Comparison of ENCODE assay signal across 16 cellular contexts in genomic region chr9:131959887-131960286, GRCh38.
A peak's percentile ranks its signal among the peaks of the same experiment; 100 is the strongest.
DNase-seq lines count a peak whose midpoint lies in the region; ATAC-seq and TF ChIP-seq lines count a peak whose summit lies in the region.
"Had no signal": no experiment of that assay in that cellular context is flagged by ENCODE, and none has a peak within 500 bp of the region (broad histone marks: within the 10 kb centered on the region; RNA-seq: fewer than 3 reads in every experiment).

No MANE protein-coding gene starts in this region.

- H3K9me3 ChIP-seq in psoas muscle: no peaks in the 10 kb centered on the region
- no peaks in the 10 kb centered on the region for H3K9me3 ChIP-seq in CD8-positive, alpha-beta memory T cell (ENCODE audit: low read length)
- H3K9me3 ChIP-seq: Caco-2 had no signal

- intact Hi-C loops in left ventricle myocardium superior (cut with micrococcal nuclease): no loop called here
- intact Hi-C loops in left cardiac atrium (cut with DNase I): no loop called here
- intact Hi-C loops in dorsolateral prefrontal cortex (cut with DNase I): loop anchor here in 1 of 2 donors (5.0 to 10.0 kb wide), 2 partner anchors 55 to 107 kb away; no protein-coding TSS in a partner anchor
- intact Hi-C loops in psoas muscle (cut with DNase I): no loop called here

- CTCF ChIA-PET in CD8-positive, alpha-beta memory T cell (lab: Charles Lee): no interaction called here

- DNase-seq in left ventricle myocardium superior (no peak), left cardiac atrium (no peak), dorsolateral prefrontal cortex (no peak), psoas muscle (no peak), hypothalamus (lab: John Stamatoyannopoulos, UW) (no peak)
- no peak for DNase-seq in CD8-positive, alpha-beta memory T cell
- DNase-seq: C1 segment of cervical spinal cord; Caco-2; CD4-positive, alpha-beta memory T cell; DMS153; DND-41; H7; HCEC 1CT had no signal

- peaks cover 0 to 6% (median 3%) of the 10 kb centered on the region in 3 donors for H3K4me1 Mint-ChIP-seq in CD8-positive, alpha-beta memory T cell

- no peak overlapping the region for H3K4me3 Mint-ChIP-seq in CD8-positive, alpha-beta memory T cell
- H3K4me3 Mint-ChIP-seq: CD4-positive, alpha-beta memory T cell had no signal

- H3K27me3 Mint-ChIP-seq in CD8-positive, alpha-beta memory T cell: no peaks in the 10 kb centered on the region
- H3K27me3 Mint-ChIP-seq: CD4-positive, alpha-beta memory T cell had no signal

- no peaks in the 10 kb centered on the region for H3K27me3 ChIP-seq in dorsolateral prefrontal cortex
- H3K27me3 ChIP-seq in psoas muscle (ENCODE audit: insufficient read depth in 3 of 3, low read length in 2 of 3): no peaks in the 10 kb centered on the region
- H3K27me3 ChIP-seq in CD8-positive, alpha-beta memory T cell (ENCODE audit: insufficient read depth, low read length, poor library complexity, severe bottlenecking): no peaks in the 10 kb centered on the region

- H3K36me3 Mint-ChIP-seq in CD8-positive, alpha-beta memory T cell: peaks cover 4 to 41% (median 18%) of the 10 kb centered on the region in 3 donors

- ATAC-seq in left ventricle myocardium superior (peak; percentile 70), left cardiac atrium (no peak), psoas muscle (peak; percentile 23 to 44 (median 38)), GM21390 (IDR thresholded peaks at IDR 0.05; ENCODE audit: unreplicated experiment) (no peak)

- 39 to 51% (median 43%) methylated on average over 2 of the region's 2 CpGs for WGBS in psoas muscle, 3 donors

- no peak for TF ChIP-seq CTCF in dorsolateral prefrontal cortex (IDR thresholded peaks at IDR 0.05 in 54 of 56, conservative IDR thresholded peaks at IDR 0.05 in 2 of 56; ENCODE audit: low read depth in 1 of 56, partially characterized antibody in 56 of 56)
- TF ChIP-seq CTCF in psoas muscle (IDR thresholded peaks at IDR 0.05): no peak

- H3K4me3 ChIP-seq in dorsolateral prefrontal cortex (no peak overlapping the region), psoas muscle (no peak overlapping the region)
- H3K4me3 ChIP-seq in CD8-positive, alpha-beta memory T cell (ENCODE audit: low read length): no peak overlapping the region
- H3K4me3 ChIP-seq: GM23248 had no signal

- no peaks in the 10 kb centered on the region for H3K9me3 Mint-ChIP-seq in CD8-positive, alpha-beta memory T cell

- H3K36me3 ChIP-seq in psoas muscle (ENCODE audit: insufficient read depth in 1 of 2, low read depth in 1 of 2): no peaks in the 10 kb centered on the region
- no peaks in the 10 kb centered on the region for H3K36me3 ChIP-seq in CD8-positive, alpha-beta memory T cell (ENCODE audit: insufficient read depth, low read length)

- peaks cover 25% of the 10 kb centered on the region for H3K4me1 ChIP-seq in psoas muscle
- H3K4me1 ChIP-seq in CD8-positive, alpha-beta memory T cell (ENCODE audit: insufficient read depth, low read length): no peaks in the 10 kb centered on the region
- H3K4me1 ChIP-seq: Caco-2 had no signal

- POLR2A ChIA-PET in CD8-positive, alpha-beta memory T cell (lab: Charles Lee): no interaction called here

- H3K27ac ChIP-seq in dorsolateral prefrontal cortex: peak overlapping the region in 47 of 59 donors; percentile 24 to 97 (median 89)
- peak overlapping the region; percentile 50 for H3K27ac ChIP-seq in psoas muscle
- peak overlapping the region; percentile 89 for H3K27ac ChIP-seq in temporal lobe (ENCODE audit: low read depth, low read length)
- H3K27ac ChIP-seq in CD8-positive, alpha-beta memory T cell (ENCODE audit: low read depth, low read length): no peak overlapping the region
- H3K27ac ChIP-seq: GM23248 had no signal

- no peak overlapping the region for H3K27ac Mint-ChIP-seq in CD8-positive, alpha-beta memory T cell

Comparison
In these comparisons a context has a peak if more than half of its experiments do, and no peak if none do; other contexts are left out.
1. ATAC-seq: peak in left ventricle myocardium superior (single experiment) and psoas muscle (4 of 4); none in left cardiac atrium (0 of 2) and GM21390 (single experiment).